2 cellular contexts compared by ENCODE assay signal in the genomic region with DNA sequence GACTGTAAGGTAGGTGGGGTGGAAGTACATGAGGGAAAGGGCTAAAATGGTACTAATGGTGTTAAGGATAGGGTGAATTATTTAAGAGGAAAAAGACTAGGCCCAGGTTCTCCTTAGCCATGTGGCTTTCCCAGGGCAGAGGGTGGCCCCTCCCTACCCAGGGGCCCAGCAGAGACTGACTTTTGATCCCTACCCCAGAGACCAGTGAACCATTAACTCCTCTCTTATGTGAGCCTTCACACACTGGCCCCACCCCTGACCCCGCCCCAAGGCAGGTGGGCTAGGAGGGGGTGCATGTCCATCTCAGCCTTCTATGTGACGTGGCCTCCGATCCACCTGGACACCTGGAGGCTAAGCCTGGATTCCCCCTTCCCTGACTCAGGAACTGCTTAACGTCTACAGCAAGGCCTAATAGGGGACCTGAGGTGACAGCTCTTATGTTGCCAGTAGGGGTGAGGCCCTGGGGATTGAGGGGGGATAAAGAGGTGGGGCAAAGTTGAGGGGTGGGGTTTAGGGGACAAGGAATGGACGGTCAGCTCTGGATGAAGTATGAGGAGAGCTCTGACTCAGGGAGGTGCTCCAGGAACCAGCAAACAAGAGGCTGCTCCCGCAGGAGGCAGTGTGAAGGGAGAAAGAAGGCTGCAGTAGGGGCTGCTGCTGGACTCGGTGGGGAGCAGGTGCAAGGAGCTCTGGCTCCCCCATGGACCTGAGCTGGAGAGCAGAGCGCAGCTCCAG.
TF ChIP-seq lines count a peak whose summit lies in the region.

No MANE protein-coding gene starts in this region.

TF ChIP-seq in WTC11, 78 proteins besides CTCF, POLR2A, EP300 and RAD21:
- TF ChIP-seq, protein P1, sequence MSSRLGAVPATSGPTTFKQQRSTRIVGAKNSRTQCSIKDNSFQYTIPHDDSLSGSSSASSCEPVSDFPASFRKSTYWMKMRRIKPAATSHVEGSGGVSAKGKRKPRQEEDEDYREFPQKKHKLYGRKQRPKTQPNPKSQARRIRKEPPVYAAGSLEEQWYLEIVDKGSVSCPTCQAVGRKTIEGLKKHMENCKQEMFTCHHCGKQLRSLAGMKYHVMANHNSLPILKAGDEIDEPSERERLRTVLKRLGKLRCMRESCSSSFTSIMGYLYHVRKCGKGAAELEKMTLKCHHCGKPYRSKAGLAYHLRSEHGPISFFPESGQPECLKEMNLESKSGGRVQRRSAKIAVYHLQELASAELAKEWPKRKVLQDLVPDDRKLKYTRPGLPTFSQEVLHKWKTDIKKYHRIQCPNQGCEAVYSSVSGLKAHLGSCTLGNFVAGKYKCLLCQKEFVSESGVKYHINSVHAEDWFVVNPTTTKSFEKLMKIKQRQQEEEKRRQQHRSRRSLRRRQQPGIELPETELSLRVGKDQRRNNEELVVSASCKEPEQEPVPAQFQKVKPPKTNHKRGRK (CRISPR knock-in tag; IDR thresholded peaks at IDR 0.05; ENCODE audit: borderline replicate concordance), result no peak
TF ChIP-seq in WTC11: peak in this region for 0.

TF ChIP-seq in liver, 16 proteins besides CTCF, POLR2A, EP300 and RAD21:
- no peak for TF ChIP-seq FOXA1 (IDR thresholded peaks at IDR 0.05)
- peak; percentile 80 for TF ChIP-seq YY1 (IDR thresholded peaks at IDR 0.05)
- TF ChIP-seq, protein P2, sequence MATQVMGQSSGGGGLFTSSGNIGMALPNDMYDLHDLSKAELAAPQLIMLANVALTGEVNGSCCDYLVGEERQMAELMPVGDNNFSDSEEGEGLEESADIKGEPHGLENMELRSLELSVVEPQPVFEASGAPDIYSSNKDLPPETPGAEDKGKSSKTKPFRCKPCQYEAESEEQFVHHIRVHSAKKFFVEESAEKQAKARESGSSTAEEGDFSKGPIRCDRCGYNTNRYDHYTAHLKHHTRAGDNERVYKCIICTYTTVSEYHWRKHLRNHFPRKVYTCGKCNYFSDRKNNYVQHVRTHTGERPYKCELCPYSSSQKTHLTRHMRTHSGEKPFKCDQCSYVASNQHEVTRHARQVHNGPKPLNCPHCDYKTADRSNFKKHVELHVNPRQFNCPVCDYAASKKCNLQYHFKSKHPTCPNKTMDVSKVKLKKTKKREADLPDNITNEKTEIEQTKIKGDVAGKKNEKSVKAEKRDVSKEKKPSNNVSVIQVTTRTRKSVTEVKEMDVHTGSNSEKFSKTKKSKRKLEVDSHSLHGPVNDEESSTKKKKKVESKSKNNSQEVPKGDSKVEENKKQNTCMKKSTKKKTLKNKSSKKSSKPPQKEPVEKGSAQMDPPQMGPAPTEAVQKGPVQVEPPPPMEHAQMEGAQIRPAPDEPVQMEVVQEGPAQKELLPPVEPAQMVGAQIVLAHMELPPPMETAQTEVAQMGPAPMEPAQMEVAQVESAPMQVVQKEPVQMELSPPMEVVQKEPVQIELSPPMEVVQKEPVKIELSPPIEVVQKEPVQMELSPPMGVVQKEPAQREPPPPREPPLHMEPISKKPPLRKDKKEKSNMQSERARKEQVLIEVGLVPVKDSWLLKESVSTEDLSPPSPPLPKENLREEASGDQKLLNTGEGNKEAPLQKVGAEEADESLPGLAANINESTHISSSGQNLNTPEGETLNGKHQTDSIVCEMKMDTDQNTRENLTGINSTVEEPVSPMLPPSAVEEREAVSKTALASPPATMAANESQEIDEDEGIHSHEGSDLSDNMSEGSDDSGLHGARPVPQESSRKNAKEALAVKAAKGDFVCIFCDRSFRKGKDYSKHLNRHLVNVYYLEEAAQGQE (IDR thresholded peaks at IDR 0.05), result peak; percentile 30
- TF ChIP-seq, protein P3, sequence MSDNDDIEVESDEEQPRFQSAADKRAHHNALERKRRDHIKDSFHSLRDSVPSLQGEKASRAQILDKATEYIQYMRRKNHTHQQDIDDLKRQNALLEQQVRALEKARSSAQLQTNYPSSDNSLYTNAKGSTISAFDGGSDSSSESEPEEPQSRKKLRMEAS (IDR thresholded peaks at IDR 0.05), result no peak
- no peak for TF ChIP-seq JUND (IDR thresholded peaks at IDR 0.05)
- TF ChIP-seq, protein P4, sequence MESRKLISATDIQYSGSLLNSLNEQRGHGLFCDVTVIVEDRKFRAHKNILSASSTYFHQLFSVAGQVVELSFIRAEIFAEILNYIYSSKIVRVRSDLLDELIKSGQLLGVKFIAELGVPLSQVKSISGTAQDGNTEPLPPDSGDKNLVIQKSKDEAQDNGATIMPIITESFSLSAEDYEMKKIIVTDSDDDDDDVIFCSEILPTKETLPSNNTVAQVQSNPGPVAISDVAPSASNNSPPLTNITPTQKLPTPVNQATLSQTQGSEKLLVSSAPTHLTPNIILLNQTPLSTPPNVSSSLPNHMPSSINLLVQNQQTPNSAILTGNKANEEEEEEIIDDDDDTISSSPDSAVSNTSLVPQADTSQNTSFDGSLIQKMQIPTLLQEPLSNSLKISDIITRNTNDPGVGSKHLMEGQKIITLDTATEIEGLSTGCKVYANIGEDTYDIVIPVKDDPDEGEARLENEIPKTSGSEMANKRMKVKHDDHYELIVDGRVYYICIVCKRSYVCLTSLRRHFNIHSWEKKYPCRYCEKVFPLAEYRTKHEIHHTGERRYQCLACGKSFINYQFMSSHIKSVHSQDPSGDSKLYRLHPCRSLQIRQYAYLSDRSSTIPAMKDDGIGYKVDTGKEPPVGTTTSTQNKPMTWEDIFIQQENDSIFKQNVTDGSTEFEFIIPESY (IDR thresholded peaks at IDR 0.05), result no peak
- TF ChIP-seq GABPA (IDR thresholded peaks at IDR 0.05 in 1 of 2, conservative IDR thresholded peaks at IDR 0.05 in 1 of 2), result no peak
- no peak for TF ChIP-seq EGR1 (IDR thresholded peaks at IDR 0.05; ENCODE audit: low read depth in 2 of 2)
- TF ChIP-seq, protein P5, sequence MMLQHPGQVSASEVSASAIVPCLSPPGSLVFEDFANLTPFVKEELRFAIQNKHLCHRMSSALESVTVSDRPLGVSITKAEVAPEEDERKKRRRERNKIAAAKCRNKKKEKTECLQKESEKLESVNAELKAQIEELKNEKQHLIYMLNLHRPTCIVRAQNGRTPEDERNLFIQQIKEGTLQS (IDR thresholded peaks at IDR 0.05), result no peak
- TF ChIP-seq SP1 (IDR thresholded peaks at IDR 0.05), result peak; percentile 77
- TF ChIP-seq RXRA (IDR thresholded peaks at IDR 0.05), result peak; percentile 73 to 86
- peak; percentile 23 for TF ChIP-seq NR2F2 (IDR thresholded peaks at IDR 0.05)
- TF ChIP-seq TAF1 (conservative IDR thresholded peaks at IDR 0.05), result no peak
- TF ChIP-seq HNF4A (conservative IDR thresholded peaks at IDR 0.05), result peak; percentile 85 to 87
- peak; percentile 14 for TF ChIP-seq HNF4G (IDR thresholded peaks at IDR 0.05)
- no peak for TF ChIP-seq FOXA2 (IDR thresholded peaks at IDR 0.05)
